Comparison of ENCODE assay signal across 10 cellular contexts in genomic region chr3:42264399-42265058, GRCh38. TPM values are rescaled to one million over a fixed set of nuclear protein-coding genes. Genes with fewer than 3 reads are reported as not detected.
DNase-seq lines count a peak whose midpoint lies in the region; TF ChIP-seq lines count a peak whose summit lies in the region.
"Had no signal": no experiment of that assay in that cellular context is flagged by ENCODE, and none has a peak within 500 bp of the region (broad histone marks: within the 10 kb centered on the region; RNA-seq: fewer than 3 reads in every experiment).

No MANE protein-coding gene starts in this region.

- H3K4me3 ChIP-seq in adipocyte (ENCODE audit: low read length) (no peak overlapping the region), vagina (no peak overlapping the region)

- H3K36me3 ChIP-seq in adipocyte (ENCODE audit: control insufficient read depth, insufficient read depth, low read length, severe bottlenecking), result no peaks in the 10 kb centered on the region
- H3K36me3 ChIP-seq in vagina, result no peaks in the 10 kb centered on the region

- H3K27ac Mint-ChIP-seq in activated CD4-positive, alpha-beta memory T cell treated with anti-CD3 and anti-CD28 coated beads for 36 hours, result no peak overlapping the region
- no peak overlapping the region for H3K27ac Mint-ChIP-seq in activated CD4-positive, alpha-beta memory T cell treated with anti-CD3 and anti-CD28 coated beads, Interleukin-2, amount 10 ng/mL, durations not matched to agents 7 days and 5 days

- TF ChIP-seq POLR2A in vagina (IDR thresholded peaks at IDR 0.05), result no peak

- POLR2A ChIA-PET in activated CD4-positive, alpha-beta memory T cell treated with anti-CD3 and anti-CD28 coated beads for 36 hours (lab: Charles Lee), result no interaction called here
- POLR2A ChIA-PET in activated CD4-positive, alpha-beta memory T cell treated with anti-CD3 and anti-CD28 coated beads, Interleukin-2, amount 10 ng/mL, durations not matched to agents 7 days and 5 days (lab: Charles Lee), result no interaction called here

- no peak overlapping the region for H3K9ac ChIP-seq in adipocyte (ENCODE audit: low read length)

- H3K36me3 Mint-ChIP-seq in activated CD4-positive, alpha-beta memory T cell treated with anti-CD3 and anti-CD28 coated beads for 36 hours, result no peaks in the 10 kb centered on the region
- H3K36me3 Mint-ChIP-seq in activated CD4-positive, alpha-beta memory T cell treated with anti-CD3 and anti-CD28 coated beads, Interleukin-2, amount 10 ng/mL, durations not matched to agents 7 days and 5 days (ENCODE audit: low read depth), result no peaks in the 10 kb centered on the region
- H3K36me3 Mint-ChIP-seq: CD4-positive, CD25-positive, alpha-beta regulatory T cell had no signal

- CTCF ChIA-PET in activated CD4-positive, alpha-beta memory T cell treated with anti-CD3 and anti-CD28 coated beads for 36 hours (lab: Charles Lee), result interaction anchor here (1.6 to 3.0 kb wide), 2 partner anchors 17 to 179 kb away, joined by 4 to 11 read pairs; no protein-coding TSS in a partner anchor
- CTCF ChIA-PET in activated CD4-positive, alpha-beta memory T cell treated with anti-CD3 and anti-CD28 coated beads, Interleukin-2, amount 10 ng/mL, durations not matched to agents 7 days and 5 days (lab: Charles Lee), result no interaction called here

- H3K27me3 Mint-ChIP-seq in activated CD4-positive, alpha-beta memory T cell treated with anti-CD3 and anti-CD28 coated beads for 36 hours, result peaks cover 62% of the 10 kb centered on the region
- peaks cover 72% of the 10 kb centered on the region for H3K27me3 Mint-ChIP-seq in activated CD4-positive, alpha-beta memory T cell treated with anti-CD3 and anti-CD28 coated beads, Interleukin-2, amount 10 ng/mL, durations not matched to agents 7 days and 5 days

- peak; percentile 38 for DNase-seq in activated CD4-positive, alpha-beta memory T cell treated with anti-CD3 and anti-CD28 coated beads for 36 hours
- DNase-seq in activated CD4-positive, alpha-beta memory T cell treated with anti-CD3 and anti-CD28 coated beads, Interleukin-2, amount 10 ng/mL, durations not matched to agents 7 days and 5 days, result no peak
- DNase-seq in adipocyte (ENCODE audit: low read depth), result peak; percentile 49
- DNase-seq in iris pigment epithelial cell (ENCODE audit: low read depth), result peak; percentile 16
- DNase-seq in stromal cell of bone marrow (ENCODE audit: low read depth), result peak; percentile 4
- DNase-seq in stimulated activated naive CD4-positive, alpha-beta T cell treated with Interleukin-2 at 50 U/mL for 16 hours (lab: John Stamatoyannopoulos, UW), result no peak
- DNase-seq in vagina (ENCODE audit: extremely low spot score in 2 of 2), result no peak
- DNase-seq in NCI-H2171 treated with DMSO at 0.1 percent for 48 hours (lab: John Stamatoyannopoulos, UW), result no peak
- DNase-seq: SHP77 had no signal

- H3K27me3 ChIP-seq in adipocyte (replicated peaks; ENCODE audit: control insufficient read depth, insufficient read depth, low read length) (peaks cover 50% of the 10 kb centered on the region), vagina (no peaks in the 10 kb centered on the region)

- no peak overlapping the region for H3K4me3 Mint-ChIP-seq in activated CD4-positive, alpha-beta memory T cell treated with anti-CD3 and anti-CD28 coated beads for 36 hours
- no peak overlapping the region for H3K4me3 Mint-ChIP-seq in activated CD4-positive, alpha-beta memory T cell treated with anti-CD3 and anti-CD28 coated beads, Interleukin-2, amount 10 ng/mL, durations not matched to agents 7 days and 5 days

- peaks cover 10% of the 10 kb centered on the region for H3K4me1 Mint-ChIP-seq in activated CD4-positive, alpha-beta memory T cell treated with anti-CD3 and anti-CD28 coated beads for 36 hours (ENCODE audit: low read depth)
- H3K4me1 Mint-ChIP-seq in activated CD4-positive, alpha-beta memory T cell treated with anti-CD3 and anti-CD28 coated beads, Interleukin-2, amount 10 ng/mL, durations not matched to agents 7 days and 5 days, result peaks cover 2% of the 10 kb centered on the region

- H3K9me3 Mint-ChIP-seq in activated CD4-positive, alpha-beta memory T cell treated with anti-CD3 and anti-CD28 coated beads for 36 hours, result no peaks in the 10 kb centered on the region
- H3K9me3 Mint-ChIP-seq in activated CD4-positive, alpha-beta memory T cell treated with anti-CD3 and anti-CD28 coated beads, Interleukin-2, amount 10 ng/mL, durations not matched to agents 7 days and 5 days, result no peaks in the 10 kb centered on the region

- no peak overlapping the region for H3K27ac ChIP-seq in vagina

- H3K9me3 ChIP-seq in adipocyte (ENCODE audit: control insufficient read depth, low read length) (no peaks in the 10 kb centered on the region), vagina (no peaks in the 10 kb centered on the region)

- H3K4me1 ChIP-seq in adipocyte (ENCODE audit: control insufficient read depth, insufficient read depth, low read length) (peaks cover 10% of the 10 kb centered on the region), vagina (peaks cover 27% of the 10 kb centered on the region)

- TF ChIP-seq CTCF in vagina (IDR thresholded peaks at IDR 0.05), result no peak

- intact Hi-C loops in activated CD4-positive, alpha-beta memory T cell treated with anti-CD3 and anti-CD28 coated beads for 36 hours (cut with micrococcal nuclease), result no loop called here
- intact Hi-C loops in vagina (cut with DNase I), result no loop called here

RNA-seq across cellular contexts. Expression of gene CCK, which starts 1.5 kb away (rescaled TPM):
- not detected for total RNA-seq in activated CD4-positive, alpha-beta memory T cell treated with anti-CD3 and anti-CD28 coated beads for 36 hours
- total RNA-seq in activated CD4-positive, alpha-beta memory T cell treated with anti-CD3 and anti-CD28 coated beads, Interleukin-2, amount 10 ng/mL, durations not matched to agents 7 days and 5 days, result not detected
- not detected for total RNA-seq in vagina
- total RNA-seq: CD4-positive, CD25-positive, alpha-beta regulatory T cell had no signal

Comparison
In these comparisons a context has a peak if more than half of its experiments do, and no peak if none do; other contexts are left out.
1. DNase-seq: peak in activated CD4-positive, alpha-beta memory T cell treated with anti-CD3 and anti-CD28 coated beads for 36 hours (single experiment), adipocyte (single experiment), iris pigment epithelial cell (single experiment) and stromal cell of bone marrow (single experiment); none in activated CD4-positive, alpha-beta memory T cell treated with anti-CD3 and anti-CD28 coated beads, Interleukin-2, amount 10 ng/mL, durations not matched to agents 7 days and 5 days (single experiment), stimulated activated naive CD4-positive, alpha-beta T cell treated with Interleukin-2 at 50 U/mL for 16 hours (single experiment), vagina (0 of 2) and NCI-H2171 treated with DMSO at 0.1 percent for 48 hours (single experiment).